ENCODE assay signal across 1 cellular context in genomic region chr12:132707241-132707640, GRCh38.
TF ChIP-seq lines count a peak whose summit lies in the region.

No MANE protein-coding gene starts in this region.

TF ChIP-seq in SK-N-SH, 30 proteins besides CTCF, POLR2A, EP300 and RAD21:
- no peak for TF ChIP-seq USF2 (IDR thresholded peaks at IDR 0.05; ENCODE audit: borderline replicate concordance, low read depth, low read length)
- no peak for TF ChIP-seq FOSL2 (IDR thresholded peaks at IDR 0.05; ENCODE audit: borderline replicate concordance, low read depth)
- no peak for TF ChIP-seq TEAD4 (IDR thresholded peaks at IDR 0.05; ENCODE audit: borderline replicate concordance, insufficient read depth)
- no peak for TF ChIP-seq NFIC (IDR thresholded peaks at IDR 0.05; ENCODE audit: borderline replicate concordance)
- TF ChIP-seq IRF3 (IDR thresholded peaks at IDR 0.05; ENCODE audit: low read depth, low read length): no peak
- TF ChIP-seq GATA2 (CRISPR knock-in tag; IDR thresholded peaks at IDR 0.05): no peak
- TF ChIP-seq RXRA (IDR thresholded peaks at IDR 0.05; ENCODE audit: borderline replicate concordance, low read depth): no peak
- TF ChIP-seq TAF1 (IDR thresholded peaks at IDR 0.05; ENCODE audit: borderline replicate concordance, low read depth, low read length): no peak
- no peak for TF ChIP-seq RCOR1 (IDR thresholded peaks at IDR 0.05; ENCODE audit: low read length)
- no peak for TF ChIP-seq CHD2 (IDR thresholded peaks at IDR 0.05; ENCODE audit: low read length, partially characterized antibody)
- TF ChIP-seq GABPA (IDR thresholded peaks at IDR 0.05; ENCODE audit: low read depth): no peak
- no peak for TF ChIP-seq TCF12 (IDR thresholded peaks at IDR 0.05)
